ENCODE assay signal across 15 cellular contexts in genomic region chr20:10350188-10350842, GRCh38.
DNase-seq lines count a peak whose midpoint lies in the region; ATAC-seq, FAIRE-seq and TF ChIP-seq lines count a peak whose summit lies in the region.
"Had no signal": no experiment of that assay in that cellular context is flagged by ENCODE, and none has a peak within 500 bp of the region (broad histone marks: within the 10 kb centered on the region; RNA-seq: fewer than 3 reads in every experiment).

No MANE protein-coding gene starts in this region.

- H3K9ac ChIP-seq in HepG2 (ENCODE audit: insufficient read depth, low read depth, low read length) (no peak overlapping the region), IMR-90 (ENCODE audit: low read depth, low read length) (no peak overlapping the region), GM12878 (ENCODE audit: control insufficient read depth, insufficient read depth, low read length) (no peak overlapping the region)

- CTCF ChIA-PET in HepG2 (lab: Yijun Ruan, JAX; ENCODE audit: low intra/inter-chr PET ratio, low total read pairs): no interaction called here
- CTCF ChIA-PET in IMR-90 (lab: Yijun Ruan, JAX): no interaction called here
- CTCF ChIA-PET in GM12878 (lab: Yijun Ruan, JAX): interaction anchor here (0.6 to 4.4 kb wide), 9 partner anchors 9 to 1104 kb away, joined by 3 to 20 read pairs (median 5); partner anchors contain the start of genes MKKS and SLX4IP
- CTCF ChIA-PET in RWPE1 (lab: Yijun Ruan, JAX): no interaction called here

- no peak overlapping the region for H3K14ac ChIP-seq in IMR-90 (replicated peaks; ENCODE audit: low read depth, low read length)

- H3K79me2 ChIP-seq in HepG2 (ENCODE audit: insufficient read depth, low read length) (no peaks in the 10 kb centered on the region), GM12878 (ENCODE audit: control insufficient read depth, insufficient read depth, low read length) (no peaks in the 10 kb centered on the region)

- H3K9me3 ChIP-seq in HepG2 (ENCODE audit: low read length) (no peaks in the 10 kb centered on the region), right lobe of liver (no peaks in the 10 kb centered on the region), IMR-90 (ENCODE audit: control insufficient read depth, insufficient read depth, low read length) (no peaks in the 10 kb centered on the region), GM12878 (replicated peaks; ENCODE audit: control insufficient read depth, insufficient read depth, low read length) (no peaks in the 10 kb centered on the region)
- H3K9me3 ChIP-seq: pancreas, spleen had no signal

- FAIRE-seq in HepG2 (lab: Jason Lieb, UNC) (no peak), GM12878 (lab: Jason Lieb, UNC) (no peak)
- FAIRE-seq: pancreas, TTC549 had no signal

- H3K4me1 Mint-ChIP-seq in stimulated activated naive CD8-positive, alpha-beta T cell treated with anti-CD3 and anti-CD28 coated beads, Interleukin-15, amount 100 ng/mL, for 72 hours: peaks cover 14% of the 10 kb centered on the region

- H3K4me1 ChIP-seq in HepG2 (ENCODE audit: insufficient read depth, low read length) (peaks cover 75% of the 10 kb centered on the region), right lobe of liver (peaks cover 0 to 4% (median 0%) of the 10 kb centered on the region in 4 donors), IMR-90 (ENCODE audit: control insufficient read depth, insufficient read depth, low read length) (peaks cover 6% of the 10 kb centered on the region), GM12878 (ENCODE audit: control insufficient read depth, insufficient read depth, low read length) (peaks cover 12% of the 10 kb centered on the region)

- H2BK120ac ChIP-seq in IMR-90 (ENCODE audit: low read depth, low read length): no peak overlapping the region

- POLR2A ChIA-PET in HepG2 (lab: Yijun Ruan, JAX): interaction anchor here (2.1 kb wide), 1 partner anchor 22 kb away, joined by 6 read pairs; no protein-coding TSS in a partner anchor
- POLR2A ChIA-PET in IMR-90 (lab: Charles Lee; ENCODE audit: unreplicated experiment): no interaction called here
- POLR2A ChIA-PET in GM12878 (lab: Charles Lee): interaction anchor here (0.9 to 3.2 kb wide), 5 partner anchors 11 to 126 kb away, joined by 3 to 24 read pairs (median 5); partner anchors contain the start of gene MKKS
- POLR2A ChIA-PET in RWPE1 (lab: Yijun Ruan, JAX; ENCODE audit: low non-redundant PET): no interaction called here

- peaks cover 17% of the 10 kb centered on the region for H3K27me3 Mint-ChIP-seq in stimulated activated naive CD8-positive, alpha-beta T cell treated with anti-CD3 and anti-CD28 coated beads, Interleukin-15, amount 100 ng/mL, for 72 hours

- H3K18ac ChIP-seq in IMR-90 (ENCODE audit: low read depth, low read length): peak overlapping the region; percentile 39; the same call in 1 of the 2 replicates

- in situ Hi-C loops in HepG2 (cut with HindIII; ENCODE audit: extremely low pct_ligation_motif_present, low pct_unique_long_range_greater_than_20kb) (no loop called here), IMR-90 (cut with MboI; ENCODE audit: low sequenced_read_pairs) (no loop called here), GM12878 (cut with MboI) (no loop called here)

- TF ChIP-seq RAD21 in HepG2 (CRISPR knock-in tag; IDR thresholded peaks at IDR 0.05): no peak
- no peak for TF ChIP-seq RAD21 in IMR-90 (IDR thresholded peaks at IDR 0.05; ENCODE audit: low read length)
- TF ChIP-seq RAD21 in GM12878 (IDR thresholded peaks at IDR 0.05; ENCODE audit: insufficient read depth, low read depth, low read length): no peak

- H3K27ac ChIP-seq in HepG2 (ENCODE audit: extremely low read length, insufficient read depth, low read length): no peak overlapping the region
- H3K27ac ChIP-seq in right lobe of liver: no peak overlapping the region
- no peak overlapping the region for H3K27ac ChIP-seq in IMR-90 (ENCODE audit: insufficient read depth, low read length)
- no peak overlapping the region for H3K27ac ChIP-seq in GM12878 (ENCODE audit: control insufficient read depth, insufficient read depth)
- no peak overlapping the region for H3K27ac ChIP-seq in RWPE1

- H3K56ac ChIP-seq in IMR-90 (ENCODE audit: extremely low read depth, insufficient read depth, low read length): no peak overlapping the region

- H3K36me3 ChIP-seq in HepG2 (replicated peaks in 1 of 2; ENCODE audit: control insufficient read depth in 1 of 2, insufficient read depth in 2 of 2, low read length in 2 of 2) (no peaks in the 10 kb centered on the region), right lobe of liver (no peaks in the 10 kb centered on the region), IMR-90 (ENCODE audit: control insufficient read depth, insufficient read depth, low read length) (no peaks in the 10 kb centered on the region), GM12878 (ENCODE audit: control insufficient read depth in 2 of 2, insufficient read depth in 2 of 2, low read length in 1 of 2) (no peaks in the 10 kb centered on the region)
- H3K36me3 ChIP-seq: pancreas, spleen had no signal

- H4K91ac ChIP-seq in IMR-90 (ENCODE audit: insufficient read depth, low read depth, low read length): no peak overlapping the region

- no peak for TF ChIP-seq EP300 in HepG2 (IDR thresholded peaks at IDR 0.05; ENCODE audit: low read depth in 2 of 2, low read length in 2 of 2)
- TF ChIP-seq EP300 in HepG2 (CRISPR knock-in tag; IDR thresholded peaks at IDR 0.05; ENCODE audit: borderline replicate concordance): no peak
- peak; percentile 84 to 92 for TF ChIP-seq EP300 in GM12878 (IDR thresholded peaks at IDR 0.05; ENCODE audit: borderline replicate concordance in 1 of 2, control insufficient read depth in 1 of 2, low read depth in 2 of 2, low read length in 2 of 2)

- no peak overlapping the region for H3K4ac ChIP-seq in IMR-90 (ENCODE audit: low read depth, low read length)

- RAD21 ChIA-PET in GM12878 (lab: Charles Lee; ENCODE audit: unreplicated experiment): interaction anchor here (0.7 to 8.3 kb wide), 14 partner anchors 12 to 249 kb away, joined by 3 to 86 read pairs (median 4); partner anchors contain the start of gene MKKS

- H3K27me3 ChIP-seq in HepG2 (ENCODE audit: control insufficient read depth in 1 of 2, insufficient read depth in 2 of 2, low read length in 2 of 2) (no peaks in the 10 kb centered on the region), right lobe of liver (no peaks in the 10 kb centered on the region), IMR-90 (ENCODE audit: control insufficient read depth, insufficient read depth, low read length) (no peaks in the 10 kb centered on the region), GM12878 (replicated peaks in 1 of 2; ENCODE audit: control insufficient read depth in 2 of 2, insufficient read depth in 2 of 2, low read length in 1 of 2) (no peaks in the 10 kb centered on the region)
- H3K27me3 ChIP-seq: pancreas, spleen had no signal

- H2BK20ac ChIP-seq in IMR-90 (ENCODE audit: low read depth, low read length): no peak overlapping the region

- WGBS in HepG2 (ENCODE audit: low lambda C conversion rate): 95% methylated on average over 9 of the region's 9 CpGs
- 90% methylated on average over 6 of the region's 9 CpGs for WGBS in right lobe of liver (ENCODE audit: insufficient coverage, low coverage, low lambda C conversion rate, missing lambda C conversion rate)
- WGBS in IMR-90 (ENCODE audit: extremely low coverage in 2 of 2, insufficient read length in 1 of 2), 2 experiments: no CpG with 5 or more reads among the region's 9 CpGs
- 57% methylated on average over 9 of the region's 9 CpGs for WGBS in GM12878 (ENCODE audit: insufficient coverage, insufficient replicate concordance, low lambda C conversion rate, missing lambda C conversion rate)

- peak overlapping the region; percentile 71 to 76 for H3K27ac Mint-ChIP-seq in stimulated activated naive CD8-positive, alpha-beta T cell treated with anti-CD3 and anti-CD28 coated beads, Interleukin-15, amount 100 ng/mL, for 72 hours

- no TSS peak for BruUV-seq in HepG2 (replicated peaks; lab: Mats Ljungman, UMichigan)
- BruUV-seq in IMR-90 (replicated peaks; lab: Mats Ljungman, UMichigan): no TSS peak
- BruUV-seq in GM12878 (replicated peaks; lab: Mats Ljungman, UMichigan): no TSS peak

- H3K9me3 Mint-ChIP-seq in stimulated activated naive CD8-positive, alpha-beta T cell treated with anti-CD3 and anti-CD28 coated beads, Interleukin-15, amount 100 ng/mL, for 72 hours: peaks cover 0 to 8% of the 10 kb centered on the region in 2 donors

- H4K5ac ChIP-seq in IMR-90 (ENCODE audit: low read depth, low read length): peak overlapping the region; percentile 25

- H3K23ac ChIP-seq in IMR-90 (ENCODE audit: low read depth, low read length): no peak overlapping the region

- H3K4me3 ChIP-seq in HepG2 (replicated peaks in 1 of 3; ENCODE audit: insufficient read depth in 1 of 3, low read depth in 2 of 3, low read length in 3 of 3) (no peak overlapping the region), right lobe of liver (no peak overlapping the region), IMR-90 (ENCODE audit: insufficient read depth, low read depth, low read length) (no peak overlapping the region), GM12878 (no peak overlapping the region)
- H3K4me3 ChIP-seq: pancreas, spleen had no signal

- peak overlapping the region in 1 of 2 experiments; percentile 19; a peak in 1 of 4 replicates for H4K8ac ChIP-seq in IMR-90 (ENCODE audit: low read depth in 2 of 2, low read length in 2 of 2)

- no peak overlapping the region for H2AK9ac ChIP-seq in IMR-90 (replicated peaks; ENCODE audit: low read depth, low read length, poor library complexity)

- H3K79me1 ChIP-seq in IMR-90 (ENCODE audit: low read depth in 1 of 2, low read length in 2 of 2): no peaks in the 10 kb centered on the region

- DNase-seq in HepG2 (ENCODE audit: low spot score) (no peak), right lobe of liver (no peak), IMR-90 (no peak), GM12878 (ENCODE audit: low read depth, low spot score) (peak; percentile 51), medulla oblongata (ENCODE audit: extremely low spot score) (no peak), SKM-1 (lab: John Stamatoyannopoulos, UW; ENCODE audit: unreplicated experiment) (no peak), RWPE1 (ENCODE audit: low spot score) (no peak)
- DNase-seq in stimulated activated naive CD8-positive, alpha-beta T cell treated with anti-CD3 and anti-CD28 coated beads, Interleukin-15, amount 100 ng/mL, for 72 hours: no peak
- DNase-seq: anterior cingulate cortex, islet precursor cell, NCI-H1105 treated with DMSO at 0.1 percent for 48 hours, NCI-H2171, pancreas, spleen had no signal

- H2AK5ac ChIP-seq in IMR-90 (ENCODE audit: low read depth, low read length): no peak overlapping the region

- peaks cover 3% of the 10 kb centered on the region; the same call in 1 of the 2 replicates for H3K9me1 ChIP-seq in IMR-90 (ENCODE audit: insufficient read depth, low read length)

- H2AFZ ChIP-seq in HepG2 (ENCODE audit: low read length) (no peak overlapping the region), IMR-90 (replicated peaks; ENCODE audit: low read length, poor library complexity) (no peak overlapping the region), GM12878 (ENCODE audit: control insufficient read depth, low read depth, low read length) (peak overlapping the region; percentile 4)

- intact Hi-C loops in HepG2 (cut with micrococcal nuclease; ENCODE audit: unreplicated experiment): no loop called here
- intact Hi-C loops in right lobe of liver (cut with DNase I): no loop called here
- intact Hi-C loops in IMR-90 (cut with micrococcal nuclease): no loop called here
- intact Hi-C loops in GM12878 (cut with micrococcal nuclease; ENCODE audit: unreplicated experiment): loop anchor here (5.0 kb wide), 2 partner anchors 77 to 127 kb away; no protein-coding TSS in a partner anchor

- no peaks in the 10 kb centered on the region for H4K20me1 ChIP-seq in HepG2 (ENCODE audit: insufficient read depth, low read length)
- H4K20me1 ChIP-seq in IMR-90 (ENCODE audit: insufficient read depth, low read length): no peaks in the 10 kb centered on the region
- H4K20me1 ChIP-seq in GM12878 (ENCODE audit: control insufficient read depth, insufficient read depth): no peaks in the 10 kb centered on the region

- dilution Hi-C loops in IMR-90 (cut with HindIII; ENCODE audit: low sequenced_read_pairs, unreplicated experiment): no loop called here

- ATAC-seq in HepG2 (no peak), right lobe of liver (no peak), IMR-90 (ENCODE audit: low read depth) (no peak), GM12878 (peak; percentile 83)
- no peak for ATAC-seq in stimulated activated naive CD8-positive, alpha-beta T cell treated with anti-CD3 and anti-CD28 coated beads, Interleukin-15, amount 100 ng/mL, for 72 hours

- TF ChIP-seq CTCF in HepG2 (CRISPR knock-in tag; IDR thresholded peaks at IDR 0.05): no peak
- no peak for TF ChIP-seq CTCF in right lobe of liver (IDR thresholded peaks at IDR 0.05)
- TF ChIP-seq CTCF in IMR-90 (conservative IDR thresholded peaks at IDR 0.05; ENCODE audit: low read depth, low read length): no peak
- no peak for TF ChIP-seq CTCF in GM12878 (IDR thresholded peaks at IDR 0.05 in 2 of 3, conservative IDR thresholded peaks at IDR 0.05 in 1 of 3; ENCODE audit: control insufficient read depth in 2 of 3, extremely low read depth in 1 of 3, insufficient read depth in 1 of 3, low read depth in 3 of 3, low read length in 3 of 3)
- no peak for TF ChIP-seq CTCF in RWPE1 (conservative IDR thresholded peaks at IDR 0.05; ENCODE audit: low read depth)

- no peak overlapping the region for H2BK5ac ChIP-seq in IMR-90 (ENCODE audit: low read depth, low read length, poor library complexity, severe bottlenecking)

- H3K4me2 ChIP-seq in HepG2 (ENCODE audit: low read depth, low read length) (no peak overlapping the region), IMR-90 (ENCODE audit: low read depth, low read length) (no peak overlapping the region), GM12878 (ENCODE audit: control insufficient read depth, insufficient read depth) (peak overlapping the region; percentile 53)

- TF ChIP-seq POLR2A in HepG2 (IDR thresholded peaks at IDR 0.05; ENCODE audit: insufficient read depth in 1 of 2, low read depth in 2 of 2, low read length in 2 of 2): no peak
- no peak for TF ChIP-seq POLR2A in right lobe of liver (IDR thresholded peaks at IDR 0.05)
- TF ChIP-seq POLR2A in IMR-90 (IDR thresholded peaks at IDR 0.05; ENCODE audit: low read depth, low read length): no peak
- no peak for TF ChIP-seq POLR2A in GM12878 (IDR thresholded peaks at IDR 0.05; ENCODE audit: low read depth, low read length)

- SMC1A ChIA-PET in GM12878 (lab: Charles Lee; ENCODE audit: uncharacterized antibody, unreplicated experiment): interaction anchor here (0.6 to 7.4 kb wide), 20 partner anchors 10 to 1059 kb away, joined by 3 to 103 read pairs (median 5); partner anchors contain the start of gene MKKS

- peak overlapping the region; percentile 45 to 49 for H3K4me3 Mint-ChIP-seq in stimulated activated naive CD8-positive, alpha-beta T cell treated with anti-CD3 and anti-CD28 coated beads, Interleukin-15, amount 100 ng/mL, for 72 hours

- H2BK15ac ChIP-seq in IMR-90 (ENCODE audit: low read depth, low read length): no peak overlapping the region

Comparison
In these comparisons a context has a peak if more than half of its experiments do, and no peak if none do; other contexts are left out.
1. POLR2A ChIA-PET loops: an anchor here in HepG2 (2.1 kb wide) and GM12878 (0.9 to 3.2 kb wide); none called in IMR-90 and RWPE1.
2. Of the 75 proteins assayed by ChIP-seq in both HepG2 and GM12878: peak only in HepG2: none; only in GM12878: ATF2, ATF7, CHD2, DPF2, EP300, IKZF1 and 7 more; in both: none; in neither: 61; mixed calls (peak in some experiments, not most) for 1.